Comparison of ENCODE assay signal across 6 cellular contexts in genomic region chr1:15175324-15176094, GRCh38. TPM values are rescaled to one million over a fixed set of nuclear protein-coding genes. Genes with fewer than 3 reads are reported as not detected.
"Had no signal": no experiment of that assay in that cellular context is flagged by ENCODE, and none has a peak within 500 bp of the region (broad histone marks: within the 10 kb centered on the region; RNA-seq: fewer than 3 reads in every experiment).

No MANE protein-coding gene starts in this region.

RNA-seq across cellular contexts. Expression of gene TMEM51, which starts 22.0 kb away (rescaled TPM):
- total RNA-seq: activated B cell treated with CpG ODN at 0.5 μM for 24 hours; activated naive CD8-positive, alpha-beta T cell treated with anti-CD3 and anti-CD28 coated beads for 36 hours; activated T-cell treated with anti-CD3 and anti-CD28 coated beads, Interleukin-2, amount 50 U/mL, for 72 hours; ascending aorta; naive thymus-derived CD8-positive, alpha-beta T cell; T-helper 2 cell treated with Interferon-gamma antibody and Interleukin-4, amounts not matched to agents 100 ng/mL and 5 ng/mL, for 36 hours had no signal
- polyA plus RNA-seq: naive thymus-derived CD8-positive, alpha-beta T cell had no signal
